10 cellular contexts compared by ENCODE assay signal in the genomic region with DNA sequence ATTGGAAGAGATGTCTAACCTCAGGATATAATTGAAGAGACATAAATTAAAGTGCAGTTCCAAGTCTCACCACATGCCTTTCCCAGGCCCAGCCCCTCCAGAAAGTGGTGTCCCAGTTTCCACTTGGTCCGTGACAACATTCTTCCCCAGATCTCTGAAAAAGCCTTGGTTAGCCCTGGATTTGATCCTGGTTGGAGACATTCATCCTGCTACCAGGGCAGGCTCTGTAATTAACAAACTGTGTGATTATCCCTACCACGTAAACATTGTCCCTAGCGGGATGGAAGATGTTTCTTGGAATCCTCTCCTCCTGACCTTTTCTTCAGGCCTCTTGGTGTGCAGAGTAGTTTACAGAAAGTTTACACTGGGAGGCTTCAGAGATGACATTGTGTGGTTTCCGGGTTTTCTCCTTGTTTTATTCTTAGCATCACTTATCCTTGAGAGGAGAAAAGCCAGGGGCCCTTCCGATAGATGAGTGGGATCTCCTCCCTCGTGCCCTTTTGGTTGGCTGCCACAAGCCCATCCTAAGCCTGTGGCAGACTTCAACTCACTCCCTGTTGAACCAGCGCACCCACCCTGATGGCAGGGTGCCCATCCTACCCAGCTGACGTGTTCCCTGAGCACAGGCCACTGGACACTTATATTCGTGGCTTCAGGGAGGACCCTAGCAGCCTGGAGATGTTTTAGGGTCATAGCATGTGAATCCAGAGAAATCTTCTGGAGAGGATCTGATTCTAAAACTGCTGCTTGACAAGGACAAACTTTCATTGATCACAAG.
DNase-seq lines count a peak whose midpoint lies in the region; ATAC-seq, FAIRE-seq and TF ChIP-seq lines count a peak whose summit lies in the region.
"Had no signal": no experiment of that assay in that cellular context is flagged by ENCODE, and none has a peak within 500 bp of the region (broad histone marks: within the 10 kb centered on the region; RNA-seq: fewer than 3 reads in every experiment).

No MANE protein-coding gene starts in this region.

- SMC1A ChIA-PET in GM12878 (lab: Charles Lee; ENCODE audit: uncharacterized antibody, unreplicated experiment), result no interaction called here

- RAD21 ChIA-PET in GM12878 (lab: Charles Lee; ENCODE audit: unreplicated experiment), result no interaction called here

- H4K20me1 ChIP-seq in GM23248 (ENCODE audit: insufficient read depth) (no peaks in the 10 kb centered on the region), GM12878 (ENCODE audit: control insufficient read depth, insufficient read depth) (no peaks in the 10 kb centered on the region)

- H3K4me3 ChIP-seq in A673 (ENCODE audit: low read depth, low read length, poor library complexity, severe bottlenecking) (no peak overlapping the region), GM23248 (no peak overlapping the region), GM12878 (no peak overlapping the region), right lobe of liver (no peak overlapping the region)

- H3F3A ChIP-seq in GM23248 (ENCODE audit: insufficient read depth), result 0 out of 2 replicates have a peak, but pooled peaks cover 8% of the 10 kb centered on the region

- TF ChIP-seq RAD21 in GM12878 (IDR thresholded peaks at IDR 0.05; ENCODE audit: insufficient read depth, low read depth, low read length), result no peak

- H3K79me2 ChIP-seq in GM23248 (ENCODE audit: insufficient read depth) (no peaks in the 10 kb centered on the region), GM12878 (ENCODE audit: control insufficient read depth, insufficient read depth, low read length) (no peaks in the 10 kb centered on the region)

- H2AFZ ChIP-seq in GM23248 (no peak overlapping the region), GM12878 (ENCODE audit: control insufficient read depth, low read depth, low read length) (no peak overlapping the region)

- TF ChIP-seq EP300 in GM12878 (IDR thresholded peaks at IDR 0.05; ENCODE audit: borderline replicate concordance in 1 of 2, control insufficient read depth in 1 of 2, low read depth in 2 of 2, low read length in 2 of 2), result no peak

- H3K9me3 ChIP-seq in A673 (ENCODE audit: low read depth, low read length, poor library complexity, severe bottlenecking) (no peaks in the 10 kb centered on the region), GM23248 (ENCODE audit: low read depth) (no peaks in the 10 kb centered on the region), GM12878 (replicated peaks; ENCODE audit: control insufficient read depth, insufficient read depth, low read length) (no peaks in the 10 kb centered on the region), right lobe of liver (no peaks in the 10 kb centered on the region)

- POLR2A ChIA-PET in A673 (lab: Charles Lee; ENCODE audit: low non-redundant PET) (no interaction called here), GM12878 (lab: Charles Lee) (no interaction called here)

- no peak for FAIRE-seq in GM12878 (lab: Jason Lieb, UNC)
- FAIRE-seq in GM19239 (lab: Jason Lieb, UNC), result no peak

- H3K4me1 ChIP-seq in A673 (ENCODE audit: insufficient read depth, low read length, poor library complexity, severe bottlenecking), result no peaks in the 10 kb centered on the region
- H3K4me1 ChIP-seq in GM23248 (ENCODE audit: insufficient read depth), result peaks cover 6% of the 10 kb centered on the region; the same call in 1 of the 2 replicates
- H3K4me1 ChIP-seq in GM12878 (ENCODE audit: control insufficient read depth, insufficient read depth, low read length), result no peaks in the 10 kb centered on the region
- H3K4me1 ChIP-seq in right lobe of liver, result peaks cover 0 to 23% (median 11%) of the 10 kb centered on the region in 4 donors

- 35% methylated on average over 9 of the region's 9 CpGs for WGBS in GM23248 (ENCODE audit: low coverage in 1 of 2, low lambda C conversion rate in 2 of 2, missing lambda C conversion rate in 2 of 2), 2 experiments
- WGBS in GM12878 (ENCODE audit: insufficient coverage, insufficient replicate concordance, low lambda C conversion rate, missing lambda C conversion rate), result 30% methylated on average over 9 of the region's 9 CpGs
- 70% methylated on average over 6 of the region's 9 CpGs for WGBS in right lobe of liver (ENCODE audit: insufficient coverage, low coverage, low lambda C conversion rate, missing lambda C conversion rate)

- DNase-seq in A673 (ENCODE audit: low spot score), result no peak
- DNase-seq in GM23248, result peak; percentile 49
- no peak for DNase-seq in GM12878 (ENCODE audit: low read depth, low spot score)
- no peak for DNase-seq in right lobe of liver
- DNase-seq in NCI-H1930 (lab: John Stamatoyannopoulos, UW), result no peak
- no peak for DNase-seq in cerebellar nuclear complex (lab: John Stamatoyannopoulos, UW)
- no peak for DNase-seq in GM19239 (ENCODE audit: insufficient read length, low spot score)
- DNase-seq: activated T-cell treated with anti-CD3 and anti-CD28 coated beads, Interleukin-2, amount 50 U/mL, for 48 hours; NCI-H1048 had no signal

- no peak for ATAC-seq in GM12878
- no peak for ATAC-seq in right lobe of liver
- ATAC-seq in GM19452 (IDR thresholded peaks at IDR 0.05; ENCODE audit: unreplicated experiment), result no peak

- H3K27me3 ChIP-seq in A673 (replicated peaks; ENCODE audit: insufficient read depth, low read depth, low read length, poor library complexity) (no peaks in the 10 kb centered on the region), GM23248 (replicated peaks; ENCODE audit: insufficient read depth) (no peaks in the 10 kb centered on the region), GM12878 (replicated peaks in 1 of 2; ENCODE audit: control insufficient read depth in 2 of 2, insufficient read depth in 2 of 2, low read length in 1 of 2) (peaks cover 0 to 6% of the 10 kb centered on the region in 2 experiments; a peak in 3 of 4 replicates), right lobe of liver (no peaks in the 10 kb centered on the region)

- no peak overlapping the region for H3K4me2 ChIP-seq in GM23248 (ENCODE audit: unreplicated experiment)
- H3K4me2 ChIP-seq in GM12878 (ENCODE audit: control insufficient read depth, insufficient read depth), result no peak overlapping the region

- CTCF ChIA-PET in A673 (lab: Charles Lee) (no interaction called here), GM12878 (lab: Yijun Ruan, JAX) (no interaction called here)

- TF ChIP-seq CTCF in A673 (conservative IDR thresholded peaks at IDR 0.05; ENCODE audit: low read depth, low read length) (peak; percentile 48), GM12878 (IDR thresholded peaks at IDR 0.05 in 2 of 3, conservative IDR thresholded peaks at IDR 0.05 in 1 of 3; ENCODE audit: control insufficient read depth in 2 of 3, extremely low read depth in 1 of 3, insufficient read depth in 1 of 3, low read depth in 3 of 3, low read length in 3 of 3) (peak in 2 of 3 experiments; percentile 21 to 24; a peak in 2 of 6 replicates), right lobe of liver (IDR thresholded peaks at IDR 0.05) (peak; percentile 26 to 40 (median 30))

- H3K27ac ChIP-seq in A673 (ENCODE audit: low read depth, low read length, poor library complexity, severe bottlenecking), result no peak overlapping the region
- H3K27ac ChIP-seq in GM23248, result no peak overlapping the region
- no peak overlapping the region for H3K27ac ChIP-seq in GM12878 (ENCODE audit: control insufficient read depth, insufficient read depth)
- no peak overlapping the region for H3K27ac ChIP-seq in right lobe of liver

- TF ChIP-seq POLR2A in GM12878 (IDR thresholded peaks at IDR 0.05; ENCODE audit: low read depth, low read length) (no peak), right lobe of liver (IDR thresholded peaks at IDR 0.05) (no peak)

- intact Hi-C loops in A673 (cut with micrococcal nuclease; ENCODE audit: unreplicated experiment) (no loop called here), GM12878 (cut with micrococcal nuclease; ENCODE audit: unreplicated experiment) (no loop called here), right lobe of liver (cut with DNase I) (no loop called here)

- in situ Hi-C loops in GM23248 (cut with MboI), result no loop called here
- in situ Hi-C loops in GM12878 (cut with MboI), result no loop called here

- H3K9me2 ChIP-seq in GM23248 (ENCODE audit: insufficient read depth), result no peaks in the 10 kb centered on the region

- no peak overlapping the region for H3K9ac ChIP-seq in GM23248
- H3K9ac ChIP-seq in GM12878 (ENCODE audit: control insufficient read depth, insufficient read depth, low read length), result no peak overlapping the region

- no TSS peak for BruUV-seq in A673 (replicated peaks; lab: Mats Ljungman, UMichigan)
- no TSS peak for BruUV-seq in GM12878 (replicated peaks; lab: Mats Ljungman, UMichigan)

- H3K36me3 ChIP-seq in A673 (ENCODE audit: insufficient read depth, low read length, poor library complexity, severe bottlenecking) (no peaks in the 10 kb centered on the region), GM23248 (ENCODE audit: low read depth) (no peaks in the 10 kb centered on the region), GM12878 (ENCODE audit: control insufficient read depth in 2 of 2, insufficient read depth in 2 of 2, low read length in 1 of 2) (no peaks in the 10 kb centered on the region), right lobe of liver (no peaks in the 10 kb centered on the region)

TF ChIP-seq in GM12878, 131 proteins besides CTCF, POLR2A, EP300 and RAD21 (continues in another document):
- no peak for TF ChIP-seq PML (IDR thresholded peaks at IDR 0.05; ENCODE audit: low read length)
- TF ChIP-seq SMARCA5 (IDR thresholded peaks at IDR 0.05), result no peak
- TF ChIP-seq KLF5 (IDR thresholded peaks at IDR 0.05; ENCODE audit: partially characterized antibody), result no peak
- no peak for TF ChIP-seq IKZF1 (conservative IDR thresholded peaks at IDR 0.05)
- no peak for TF ChIP-seq ZNF207 (IDR thresholded peaks at IDR 0.05; ENCODE audit: borderline replicate concordance)
- TF ChIP-seq TARDBP (IDR thresholded peaks at IDR 0.05; ENCODE audit: borderline replicate concordance), result no peak
- TF ChIP-seq WRNIP1 (IDR thresholded peaks at IDR 0.05; ENCODE audit: borderline replicate concordance, low read depth, low read length), result no peak
- no peak for TF ChIP-seq TCF12 (IDR thresholded peaks at IDR 0.05; ENCODE audit: low read depth, low read length)
- no peak for TF ChIP-seq ETV6 (conservative IDR thresholded peaks at IDR 0.05 in 1 of 2, IDR thresholded peaks at IDR 0.05 in 1 of 2; ENCODE audit: borderline replicate concordance in 1 of 2, low read depth in 1 of 2)
- no peak for TF ChIP-seq YBX1 (IDR thresholded peaks at IDR 0.05)
- TF ChIP-seq, protein P1, sequence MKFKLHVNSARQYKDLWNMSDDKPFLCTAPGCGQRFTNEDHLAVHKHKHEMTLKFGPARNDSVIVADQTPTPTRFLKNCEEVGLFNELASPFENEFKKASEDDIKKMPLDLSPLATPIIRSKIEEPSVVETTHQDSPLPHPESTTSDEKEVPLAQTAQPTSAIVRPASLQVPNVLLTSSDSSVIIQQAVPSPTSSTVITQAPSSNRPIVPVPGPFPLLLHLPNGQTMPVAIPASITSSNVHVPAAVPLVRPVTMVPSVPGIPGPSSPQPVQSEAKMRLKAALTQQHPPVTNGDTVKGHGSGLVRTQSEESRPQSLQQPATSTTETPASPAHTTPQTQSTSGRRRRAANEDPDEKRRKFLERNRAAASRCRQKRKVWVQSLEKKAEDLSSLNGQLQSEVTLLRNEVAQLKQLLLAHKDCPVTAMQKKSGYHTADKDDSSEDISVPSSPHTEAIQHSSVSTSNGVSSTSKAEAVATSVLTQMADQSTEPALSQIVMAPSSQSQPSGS (IDR thresholded peaks at IDR 0.05; ENCODE audit: low read length), result no peak
- no peak for TF ChIP-seq CREM (IDR thresholded peaks at IDR 0.05; ENCODE audit: low read depth)
